ENCODE assay signal across 8 cellular contexts in genomic region chrX:104156630-104157529, GRCh38. TPM values are rescaled to one million over a fixed set of nuclear protein-coding genes. Genes with fewer than 3 reads are reported as not detected.
DNase-seq lines count a peak whose midpoint lies in the region; ATAC-seq and TF ChIP-seq lines count a peak whose summit lies in the region.

A gene with protein sequence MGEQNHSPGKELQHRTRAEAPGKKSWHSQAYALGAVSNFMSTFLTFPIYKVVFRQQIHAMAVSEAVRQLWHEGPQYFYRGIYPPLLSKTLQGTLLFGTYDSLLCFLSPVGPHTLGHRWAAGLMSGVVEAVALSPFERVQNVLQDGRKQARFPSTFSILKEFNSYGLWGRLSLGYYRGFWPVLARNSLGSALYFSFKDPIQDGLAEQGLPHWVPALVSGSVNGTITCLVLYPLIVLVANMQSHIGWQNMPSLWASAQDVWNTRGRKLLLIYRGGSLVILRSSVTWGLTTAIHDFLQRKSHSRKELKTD (minus strand): TSS chrX:104157009. CDS start chrX:104105257, 51,752 bp downstream.

- H3K9me3 ChIP-seq in Panc1 (ENCODE audit: control insufficient read depth, insufficient read depth, low read depth, low read length), result no peaks in the 10 kb centered on the region
- no peaks in the 10 kb centered on the region for H3K9me3 ChIP-seq in naive thymus-derived CD4-positive, alpha-beta T cell (ENCODE audit: control insufficient read depth in 2 of 3, low read length in 3 of 3)

- H3K27ac Mint-ChIP-seq in naive thymus-derived CD4-positive, alpha-beta T cell, result peak within 1 kb of the TSS; percentile 97 to 100 (median 99)
- peak within 1 kb of the TSS; percentile 99 for H3K27ac Mint-ChIP-seq in stimulated activated naive B cell treated with anti-CD40 and anti-IgM and Interleukin-4, amounts not matched to agents 10 μg/mL and 1 μg/mL and 100 μg/mL, for 72 hours

- H3K4me1 Mint-ChIP-seq in naive thymus-derived CD4-positive, alpha-beta T cell, result peaks cover 6 to 25% (median 15%) of the 10 kb centered on the region in 7 donors
- H3K4me1 Mint-ChIP-seq in stimulated activated naive B cell treated with anti-CD40 and anti-IgM and Interleukin-4, amounts not matched to agents 10 μg/mL and 1 μg/mL and 100 μg/mL, for 72 hours, result peaks cover 2 to 10% of the 10 kb centered on the region in 2 donors

- no peaks in the 10 kb centered on the region for H3K27me3 ChIP-seq in Panc1 (ENCODE audit: control insufficient read depth, insufficient read depth, low read length)
- H3K27me3 ChIP-seq in naive thymus-derived CD4-positive, alpha-beta T cell (ENCODE audit: control insufficient read depth in 2 of 2, insufficient read depth in 2 of 2, low read length in 2 of 2), result no peaks in the 10 kb centered on the region

- peak within 1 kb of the TSS; percentile 87 to 100 (median 98) for H3K4me3 Mint-ChIP-seq in naive thymus-derived CD4-positive, alpha-beta T cell
- H3K4me3 Mint-ChIP-seq in stimulated activated naive B cell treated with anti-CD40 and anti-IgM and Interleukin-4, amounts not matched to agents 10 μg/mL and 1 μg/mL and 100 μg/mL, for 72 hours, result peak within 1 kb of the TSS; percentile 94

- in situ Hi-C loops in Panc1 (cut with HindIII; ENCODE audit: low pct_unique_long_range_greater_than_20kb, low sequenced_read_pairs), result no loop called here

- H3K27ac ChIP-seq in Panc1 (ENCODE audit: low read length), result peak within 1 kb of the TSS; percentile 97
- H3K27ac ChIP-seq in naive thymus-derived CD4-positive, alpha-beta T cell (ENCODE audit: low read depth, low read length), result peak within 1 kb of the TSS; percentile 85

- CTCF ChIA-PET in Panc1 (lab: Charles Lee), result interaction anchor here (0.9 to 1.3 kb wide), 2 partner anchors 9 to 39 kb away, joined by 3 to 7 read pairs; partner anchors contain the start of gene FAM199X
- CTCF ChIA-PET in naive thymus-derived CD4-positive, alpha-beta T cell (lab: Charles Lee), result interaction anchor here (1.1 to 1.7 kb wide), 2 partner anchors 9 to 18 kb away, joined by 3 to 8 read pairs; partner anchors contain the start of gene FAM199X

- no peaks in the 10 kb centered on the region for H3K27me3 Mint-ChIP-seq in naive thymus-derived CD4-positive, alpha-beta T cell
- H3K27me3 Mint-ChIP-seq in stimulated activated naive B cell treated with anti-CD40 and anti-IgM and Interleukin-4, amounts not matched to agents 10 μg/mL and 1 μg/mL and 100 μg/mL, for 72 hours, result no peaks in the 10 kb centered on the region

- intact Hi-C loops in Panc1 (cut with micrococcal nuclease; ENCODE audit: unreplicated experiment), result no loop called here
- intact Hi-C loops in naive thymus-derived CD4-positive, alpha-beta T cell (cut with micrococcal nuclease), result loop anchor here (1.0 to 10.0 kb wide), 8 partner anchors 9 to 845 kb away; partner anchors contain the start of genes BEX2 (in 2 of the 2), FAM199X (in 2 of the 2), ZCCHC18 (in 2 of the 2) and MORF4L2 (in 1 of the 2)

- H3K9me3 Mint-ChIP-seq in naive thymus-derived CD4-positive, alpha-beta T cell, result no peaks in the 10 kb centered on the region
- H3K9me3 Mint-ChIP-seq in stimulated activated naive B cell treated with anti-CD40 and anti-IgM and Interleukin-4, amounts not matched to agents 10 μg/mL and 1 μg/mL and 100 μg/mL, for 72 hours, result no peaks in the 10 kb centered on the region

- POLR2A ChIA-PET in Panc1 (lab: Charles Lee), result interaction anchor here (0.6 to 1.4 kb wide), 3 partner anchors 9 to 935 kb away, joined by 3 to 4 read pairs (median 4); no protein-coding TSS in a partner anchor
- POLR2A ChIA-PET in naive thymus-derived CD4-positive, alpha-beta T cell (lab: Charles Lee), result interaction anchor here (0.6 to 2.2 kb wide), 11 partner anchors 10 to 1643 kb away, joined by 3 to 35 read pairs (median 6); partner anchors contain the start of gene FAM199X

- TF ChIP-seq CTCF in Panc1 (IDR thresholded peaks at IDR 0.05), result no peak

- H3K36me3 Mint-ChIP-seq in naive thymus-derived CD4-positive, alpha-beta T cell, result no peaks in the 10 kb centered on the region
- no peaks in the 10 kb centered on the region for H3K36me3 Mint-ChIP-seq in stimulated activated naive B cell treated with anti-CD40 and anti-IgM and Interleukin-4, amounts not matched to agents 10 μg/mL and 1 μg/mL and 100 μg/mL, for 72 hours

- H3K4me3 ChIP-seq in Jurkat, Clone E6-1 (ENCODE audit: low read length), result peak within 1 kb of the TSS; percentile 74
- peak within 1 kb of the TSS; percentile 69 to 99 for H3K4me3 ChIP-seq in Panc1 (ENCODE audit: low read depth in 2 of 2, low read length in 2 of 2)
- H3K4me3 ChIP-seq in naive thymus-derived CD4-positive, alpha-beta T cell (ENCODE audit: low read length), result peak within 1 kb of the TSS; percentile 87

- DNase-seq in DMS53 treated with DMSO at 0.1 percent for 48 hours (lab: John Stamatoyannopoulos, UW; ENCODE audit: unreplicated experiment) (peak; percentile 72), Panc1 (ENCODE audit: low read depth, low spot score) (peak; percentile 80), activated T-helper 1 cell treated with Interleukin-2 at 50 U/mL for 16 hours (ENCODE audit: low read depth) (peak; percentile 49), fibroblast of gingiva (ENCODE audit: low read depth) (peak; percentile 80)
- peak; percentile 89 for DNase-seq in Jurkat, Clone E6-1 (ENCODE audit: low read depth, low spot score)
- DNase-seq in naive thymus-derived CD4-positive, alpha-beta T cell, result peak; percentile 53 to 81 (median 71)
- peak; percentile 80 for DNase-seq in stimulated activated naive B cell treated with anti-CD40 and anti-IgM and Interleukin-4, amounts not matched to agents 10 μg/mL and 1 μg/mL and 100 μg/mL, for 72 hours

- no peaks in the 10 kb centered on the region; the same call in 1 of the 2 replicates for H3K36me3 ChIP-seq in Panc1 (ENCODE audit: control insufficient read depth, insufficient read depth, low read length)
- H3K36me3 ChIP-seq in naive thymus-derived CD4-positive, alpha-beta T cell (ENCODE audit: control insufficient read depth in 2 of 3, insufficient read depth in 3 of 3, low read length in 3 of 3), result no peaks in the 10 kb centered on the region

- ATAC-seq in GM21717 (IDR thresholded peaks at IDR 0.05; ENCODE audit: unreplicated experiment), result peak; percentile 93
- ATAC-seq in Panc1, result peak; percentile 98
- ATAC-seq in naive thymus-derived CD4-positive, alpha-beta T cell, result peak; percentile 91
- peak; percentile 92 for ATAC-seq in stimulated activated naive B cell treated with anti-CD40 and anti-IgM and Interleukin-4, amounts not matched to agents 10 μg/mL and 1 μg/mL and 100 μg/mL, for 72 hours (replicated peaks)

- TSS peak; percentile 96 for BruUV-seq in Panc1 (replicated peaks; lab: Mats Ljungman, UMichigan)

- H3K4me1 ChIP-seq in Panc1 (ENCODE audit: control insufficient read depth, insufficient read depth, low read length), result peaks cover 5% of the 10 kb centered on the region; the same call in 1 of the 2 replicates
- no peaks in the 10 kb centered on the region for H3K4me1 ChIP-seq in naive thymus-derived CD4-positive, alpha-beta T cell (ENCODE audit: control insufficient read depth in 2 of 2, insufficient read depth in 2 of 2, low read length in 2 of 2)

RNA-seq across cellular contexts. Expression of the gene that starts here (rescaled TPM):
- 5.8 TPM for polyA plus RNA-seq in Jurkat, Clone E6-1 (2012; ENCODE audit: insufficient read depth, insufficient read length)
- 9.8 TPM for total RNA-seq in Panc1 (2021; ENCODE audit: unreplicated experiment)
- polyA plus RNA-seq in Panc1 (2012; ENCODE audit: insufficient read length), result 10.4 TPM
- total RNA-seq in naive thymus-derived CD4-positive, alpha-beta T cell, result 10 to 100 TPM in 4 of 5 experiments, 1 to 10 TPM in 1; 7.2 to 18.9 (median 10.4) TPM
- polyA plus RNA-seq in naive thymus-derived CD4-positive, alpha-beta T cell, result 1 to 10 TPM; 5.6 to 7.0 TPM

Comparison
In these comparisons a context has a peak if more than half of its experiments do, and no peak if none do; other contexts are left out.
1. Peak in every context shown above with its lines: DNase-seq, ATAC-seq, H3K4me3 ChIP-seq and H3K27ac ChIP-seq.